ENCODE assay signal across 11 cellular contexts in genomic region chr2:9702604-9703084, GRCh38.
DNase-seq lines count a peak whose midpoint lies in the region; ATAC-seq and TF ChIP-seq lines count a peak whose summit lies in the region.
"Had no signal": no experiment of that assay in that cellular context is flagged by ENCODE, and none has a peak within 500 bp of the region (broad histone marks: within the 10 kb centered on the region; RNA-seq: fewer than 3 reads in every experiment).

No MANE protein-coding gene starts in this region.

- H3K4ac ChIP-seq in neuronal stem cell (ENCODE audit: low read length) (no peak overlapping the region), trophoblast cell (ENCODE audit: low read depth, low read length) (no peak overlapping the region)

- H3K23ac ChIP-seq in neuronal stem cell (ENCODE audit: low read depth, low read length, poor library complexity) (no peak overlapping the region), trophoblast cell (ENCODE audit: low read length) (no peak overlapping the region)

- H2AFZ ChIP-seq in mammary epithelial cell (ENCODE audit: low read depth, low read length) (no peak overlapping the region), PC-3 (ENCODE audit: low read length) (no peak overlapping the region), neuronal stem cell (ENCODE audit: low read length) (no peak overlapping the region), trophoblast cell (ENCODE audit: insufficient read depth, low read length, poor library complexity) (no peak overlapping the region)
- H2AFZ ChIP-seq: GM23338 had no signal

- H3K4me3 ChIP-seq in mammary epithelial cell (replicated peaks in 1 of 3; ENCODE audit: insufficient read depth in 1 of 3, low read depth in 2 of 3, low read length in 3 of 3) (no peak overlapping the region), breast epithelium (no peak overlapping the region), PC-3 (ENCODE audit: low read length) (no peak overlapping the region), neuronal stem cell (ENCODE audit: low read length in 2 of 2) (no peak overlapping the region), trophoblast cell (ENCODE audit: low read depth, low read length) (no peak overlapping the region)
- H3K4me3 ChIP-seq in effector memory CD4-positive, alpha-beta T cell (ENCODE audit: insufficient read depth, low read depth, low read length, poor library complexity, severe bottlenecking), result no peak overlapping the region
- H3K4me3 ChIP-seq: ascending aorta, esophagus muscularis mucosa, GM23338 had no signal

- CTCF ChIA-PET in mammary epithelial cell (lab: Charles Lee; ENCODE audit: low non-redundant PET), result no interaction called here
- CTCF ChIA-PET in PC-3 (lab: Charles Lee), result interaction anchor here (0.5 to 1.0 kb wide), 8 partner anchors 27 to 147 kb away, joined by 3 to 5 read pairs (median 3); partner anchors contain the start of gene ADAM17

- no peak overlapping the region for H2BK15ac ChIP-seq in neuronal stem cell (ENCODE audit: low read length)

- TF ChIP-seq CTCF in mammary epithelial cell (conservative IDR thresholded peaks at IDR 0.05 in 1 of 2, IDR thresholded peaks at IDR 0.05 in 1 of 2; ENCODE audit: extremely low read depth in 1 of 2, insufficient read depth in 1 of 2, low read depth in 1 of 2, low read length in 2 of 2) (no peak), breast epithelium (IDR thresholded peaks at IDR 0.05) (no peak), PC-3 (conservative IDR thresholded peaks at IDR 0.05; ENCODE audit: low read depth, low read length) (no peak)

- no peak overlapping the region for H2BK5ac ChIP-seq in neuronal stem cell (ENCODE audit: low read length)
- H2BK5ac ChIP-seq in trophoblast cell (ENCODE audit: low read depth, low read length, poor library complexity), result no peak overlapping the region

- H3K4me1 Mint-ChIP-seq in stimulated activated effector memory CD8-positive, alpha-beta T cell treated with anti-CD3 and anti-CD28 coated beads, Interleukin-12 subunit alpha, Interleukin-12 subunit beta, amount 100 ng/mL, for 72 hours, result peaks cover 83% of the 10 kb centered on the region

- H3K9me3 Mint-ChIP-seq in stimulated activated effector memory CD8-positive, alpha-beta T cell treated with anti-CD3 and anti-CD28 coated beads, Interleukin-12 subunit alpha, Interleukin-12 subunit beta, amount 100 ng/mL, for 72 hours, result no peaks in the 10 kb centered on the region
- H3K9me3 Mint-ChIP-seq: GM23338 had no signal

- intact Hi-C loops in mammary epithelial cell (cut with micrococcal nuclease) (loop anchor here (1.0 kb wide), 1 partner anchor 72 kb away; the partner anchor contains the start of gene YWHAQ), breast epithelium (cut with DNase I; ENCODE audit: low total_unique reads) (no loop called here), PC-3 (cut with micrococcal nuclease) (loop anchor here (1.0 to 2.0 kb wide), 4 partner anchors 46 to 144 kb away; no protein-coding TSS in a partner anchor)

- H3K4me1 ChIP-seq in mammary epithelial cell (ENCODE audit: insufficient read depth, low read length) (peaks cover 29% of the 10 kb centered on the region), breast epithelium (no peaks in the 10 kb centered on the region), PC-3 (ENCODE audit: insufficient read depth, low read length) (peaks cover 35% of the 10 kb centered on the region), neuronal stem cell (ENCODE audit: control insufficient read depth in 2 of 2, insufficient read depth in 1 of 2, low read depth in 1 of 2, low read length in 2 of 2) (peaks cover 3 to 12% of the 10 kb centered on the region in 2 donors), trophoblast cell (ENCODE audit: control insufficient read depth in 1 of 2, insufficient read depth in 2 of 2, low read length in 2 of 2) (peaks cover 15 to 18% of the 10 kb centered on the region in 2 experiments)
- H3K4me1 ChIP-seq in effector memory CD4-positive, alpha-beta T cell (ENCODE audit: control insufficient read depth, insufficient read depth, low read length, poor library complexity, severe bottlenecking), result peaks cover 20% of the 10 kb centered on the region
- H3K4me1 ChIP-seq: ascending aorta had no signal

- BruUV-seq in mammary epithelial cell (replicated peaks; lab: Mats Ljungman, UMichigan) (no TSS peak), PC-3 (replicated peaks; lab: Mats Ljungman, UMichigan) (no TSS peak)

- in situ Hi-C loops in mammary epithelial cell (cut with MboI; ENCODE audit: low sequenced_read_pairs in 2 of 2), result no loop called here

- H3K79me1 ChIP-seq in neuronal stem cell (ENCODE audit: low read depth, low read length) (no peaks in the 10 kb centered on the region), trophoblast cell (ENCODE audit: low read length) (peaks cover 5% of the 10 kb centered on the region)

- no peak for ATAC-seq in PC-3
- no peak for ATAC-seq in stimulated activated effector memory CD8-positive, alpha-beta T cell treated with anti-CD3 and anti-CD28 coated beads, Interleukin-12 subunit alpha, Interleukin-12 subunit beta, amount 100 ng/mL, for 72 hours

- H4K91ac ChIP-seq in neuronal stem cell (ENCODE audit: low read depth, low read length, poor library complexity) (no peak overlapping the region), trophoblast cell (ENCODE audit: low read depth, low read length) (no peak overlapping the region)

- TF ChIP-seq POLR2A in breast epithelium (IDR thresholded peaks at IDR 0.05), result no peak

- peak overlapping the region; percentile 78 for H3K27ac Mint-ChIP-seq in stimulated activated effector memory CD8-positive, alpha-beta T cell treated with anti-CD3 and anti-CD28 coated beads, Interleukin-12 subunit alpha, Interleukin-12 subunit beta, amount 100 ng/mL, for 72 hours
- H3K27ac Mint-ChIP-seq: GM23338 had no signal

- H3K27ac ChIP-seq in mammary epithelial cell (ENCODE audit: insufficient read depth, low read depth, low read length) (peak overlapping the region; percentile 10), breast epithelium (no peak overlapping the region), PC-3 (ENCODE audit: low read length) (peak overlapping the region; percentile 62), neuronal stem cell (replicated peaks; ENCODE audit: low read length) (no peak overlapping the region), trophoblast cell (ENCODE audit: low read depth, low read length) (no peak overlapping the region)
- H3K27ac ChIP-seq in effector memory CD4-positive, alpha-beta T cell (ENCODE audit: insufficient read depth, low read length, poor library complexity, severe bottlenecking), result peak overlapping the region; percentile 65
- H3K27ac ChIP-seq: ascending aorta, esophagus muscularis mucosa had no signal

- H2BK12ac ChIP-seq in neuronal stem cell (ENCODE audit: low read length), result no peak overlapping the region
- H2BK12ac ChIP-seq in trophoblast cell (ENCODE audit: low read length), result no peak overlapping the region

- H3K9ac ChIP-seq in mammary epithelial cell (ENCODE audit: insufficient read depth, low read length), result no peak overlapping the region
- peak overlapping the region; percentile 4; the same call in 1 of the 2 replicates for H3K9ac ChIP-seq in PC-3 (ENCODE audit: low read length)
- H3K9ac ChIP-seq in neuronal stem cell (ENCODE audit: low read depth, low read length, poor library complexity), result no peak overlapping the region
- no peak overlapping the region for H3K9ac ChIP-seq in trophoblast cell (ENCODE audit: low read length)

- H3K14ac ChIP-seq in neuronal stem cell (ENCODE audit: low read length) (no peak overlapping the region), trophoblast cell (ENCODE audit: low read length) (no peak overlapping the region)

- H4K20me1 ChIP-seq in mammary epithelial cell (ENCODE audit: insufficient read depth, low read length) (no peaks in the 10 kb centered on the region), PC-3 (ENCODE audit: low read length) (no peaks in the 10 kb centered on the region)

- H3K9me3 ChIP-seq in mammary epithelial cell (replicated peaks; ENCODE audit: insufficient read depth, low read length), result no peaks in the 10 kb centered on the region
- no peaks in the 10 kb centered on the region for H3K9me3 ChIP-seq in breast epithelium
- no peaks in the 10 kb centered on the region for H3K9me3 ChIP-seq in PC-3 (ENCODE audit: low read length)
- H3K9me3 ChIP-seq in effector memory CD4-positive, alpha-beta T cell (ENCODE audit: control insufficient read depth, low read length), result no peaks in the 10 kb centered on the region
- no peaks in the 10 kb centered on the region for H3K9me3 ChIP-seq in neuronal stem cell (replicated peaks in 1 of 2; ENCODE audit: control insufficient read depth in 2 of 2, insufficient read depth in 1 of 2, low read depth in 1 of 2, low read length in 2 of 2)
- H3K9me3 ChIP-seq in trophoblast cell (ENCODE audit: insufficient read depth, low read depth, low read length), result peaks cover 4% of the 10 kb centered on the region
- H3K9me3 ChIP-seq: ascending aorta, esophagus muscularis mucosa had no signal

- H3F3A ChIP-seq in PC-3 (ENCODE audit: low read length, unreplicated experiment), result no peaks in the 10 kb centered on the region

- 88% methylated on average over 3 of the region's 3 CpGs for WGBS in mammary epithelial cell (ENCODE audit: low coverage, missing lambda C conversion rate)
- no CpG with 5 or more reads among the region's 3 CpGs for WGBS in neuronal stem cell (ENCODE audit: extremely low coverage in 2 of 2, insufficient read length in 2 of 2, insufficient replicate concordance in 1 of 2), 2 donors
- no CpG with 5 or more reads among the region's 3 CpGs for WGBS in trophoblast cell (ENCODE audit: extremely low coverage, insufficient coverage, insufficient read length)

- no peaks in the 10 kb centered on the region for H3K27me3 ChIP-seq in mammary epithelial cell (ENCODE audit: insufficient read depth, low read length)
- no peaks in the 10 kb centered on the region for H3K27me3 ChIP-seq in breast epithelium
- H3K27me3 ChIP-seq in PC-3 (ENCODE audit: low read length), result no peaks in the 10 kb centered on the region
- H3K27me3 ChIP-seq in effector memory CD4-positive, alpha-beta T cell (replicated peaks; ENCODE audit: control insufficient read depth, insufficient read depth, low read length, poor library complexity, severe bottlenecking), result no peaks in the 10 kb centered on the region
- no peaks in the 10 kb centered on the region for H3K27me3 ChIP-seq in neuronal stem cell (ENCODE audit: control insufficient read depth in 3 of 3, insufficient read depth in 3 of 3, low read depth in 1 of 3, low read length in 3 of 3)
- no peaks in the 10 kb centered on the region for H3K27me3 ChIP-seq in trophoblast cell (ENCODE audit: insufficient read depth, low read length)
- H3K27me3 ChIP-seq: ascending aorta, esophagus muscularis mucosa had no signal

- DNase-seq in mammary epithelial cell, result no peak
- DNase-seq in breast epithelium (ENCODE audit: low spot score in 2 of 2), result no peak
- peak; percentile 8 for DNase-seq in PC-3
- DNase-seq in effector memory CD4-positive, alpha-beta T cell, result no peak
- DNase-seq in stimulated activated effector memory CD8-positive, alpha-beta T cell treated with anti-CD3 and anti-CD28 coated beads, Interleukin-12 subunit alpha, Interleukin-12 subunit beta, amount 100 ng/mL, for 72 hours (ENCODE audit: low spot score in 2 of 2), result no peak
- no peak for DNase-seq in neuronal stem cell (ENCODE audit: low spot score)
- no peak for DNase-seq in trophoblast cell
- DNase-seq: NCI-H526 had no signal

- H3K18ac ChIP-seq in neuronal stem cell (ENCODE audit: low read length) (no peak overlapping the region), trophoblast cell (ENCODE audit: low read length) (no peak overlapping the region)

- H4K8ac ChIP-seq in neuronal stem cell (ENCODE audit: low read depth, low read length) (no peak overlapping the region), trophoblast cell (ENCODE audit: low read depth, low read length) (no peak overlapping the region)

- H3K36me3 ChIP-seq in mammary epithelial cell (ENCODE audit: insufficient read depth, low read length) (no peaks in the 10 kb centered on the region), breast epithelium (no peaks in the 10 kb centered on the region), PC-3 (ENCODE audit: low read depth, low read length) (no peaks in the 10 kb centered on the region), neuronal stem cell (replicated peaks in 1 of 2; ENCODE audit: control insufficient read depth in 2 of 2, insufficient read depth in 2 of 2, low read length in 2 of 2) (no peaks in the 10 kb centered on the region), trophoblast cell (ENCODE audit: control insufficient read depth in 1 of 2, insufficient read depth in 2 of 2, low read length in 2 of 2) (no peaks in the 10 kb centered on the region)
- H3K36me3 ChIP-seq in effector memory CD4-positive, alpha-beta T cell (ENCODE audit: control insufficient read depth, insufficient read depth, low read length), result no peaks in the 10 kb centered on the region
- H3K36me3 ChIP-seq: ascending aorta, esophagus muscularis mucosa had no signal

- no peaks in the 10 kb centered on the region for H3K9me2 ChIP-seq in PC-3 (replicated peaks; ENCODE audit: low read length)

- H3K79me2 ChIP-seq in mammary epithelial cell (ENCODE audit: insufficient read depth, low read length), result no peaks in the 10 kb centered on the region
- no peaks in the 10 kb centered on the region for H3K79me2 ChIP-seq in PC-3 (ENCODE audit: low read length)
- no peaks in the 10 kb centered on the region for H3K79me2 ChIP-seq in trophoblast cell (ENCODE audit: control insufficient read depth, insufficient read depth, low read length, poor library complexity)

- no peak overlapping the region for H2AK5ac ChIP-seq in neuronal stem cell (ENCODE audit: low read depth, low read length)
- no peak overlapping the region for H2AK5ac ChIP-seq in trophoblast cell (ENCODE audit: low read length)

- peak overlapping the region; percentile 49 for H3K4me3 Mint-ChIP-seq in stimulated activated effector memory CD8-positive, alpha-beta T cell treated with anti-CD3 and anti-CD28 coated beads, Interleukin-12 subunit alpha, Interleukin-12 subunit beta, amount 100 ng/mL, for 72 hours
- H3K4me3 Mint-ChIP-seq: GM23338 had no signal

- dilution Hi-C loops in mammary epithelial cell (cut with HindIII; ENCODE audit: low sequenced_read_pairs), result no loop called here

- peaks cover 9% of the 10 kb centered on the region for H3K36me3 Mint-ChIP-seq in stimulated activated effector memory CD8-positive, alpha-beta T cell treated with anti-CD3 and anti-CD28 coated beads, Interleukin-12 subunit alpha, Interleukin-12 subunit beta, amount 100 ng/mL, for 72 hours

- no peak overlapping the region for H4K12ac ChIP-seq in trophoblast cell (ENCODE audit: low read depth, low read length)

- H2BK120ac ChIP-seq in neuronal stem cell (ENCODE audit: low read depth, low read length) (no peak overlapping the region), trophoblast cell (ENCODE audit: insufficient read depth, low read length, poor library complexity) (no peak overlapping the region)

- no peak overlapping the region for H3K4me2 ChIP-seq in mammary epithelial cell (ENCODE audit: insufficient read depth, low read depth, low read length)
- H3K4me2 ChIP-seq in PC-3 (ENCODE audit: low read length), result peak overlapping the region; percentile 64
- H3K4me2 ChIP-seq in neuronal stem cell (ENCODE audit: insufficient read depth, low read length, poor library complexity, severe bottlenecking), result no peak overlapping the region
- no peak overlapping the region for H3K4me2 ChIP-seq in trophoblast cell (ENCODE audit: low read length)
- H3K4me2 ChIP-seq: GM23338 had no signal

- POLR2A ChIA-PET in PC-3 (lab: Charles Lee; ENCODE audit: unreplicated experiment), result interaction anchor here (0.6 to 1.0 kb wide), 6 partner anchors 27 to 294 kb away, joined by 3 to 12 read pairs (median 4); partner anchors contain the start of gene YWHAQ

Comparison
In these comparisons a context has a peak if more than half of its experiments do, and no peak if none do; other contexts are left out.
1. H3K27ac ChIP-seq: peak in mammary epithelial cell (single experiment), PC-3 (single experiment) and effector memory CD4-positive, alpha-beta T cell (single experiment); none in breast epithelium (0 of 2), neuronal stem cell (single experiment) and trophoblast cell (single experiment).